ENCODE assay signal across 1 cellular context in the genomic region with DNA sequence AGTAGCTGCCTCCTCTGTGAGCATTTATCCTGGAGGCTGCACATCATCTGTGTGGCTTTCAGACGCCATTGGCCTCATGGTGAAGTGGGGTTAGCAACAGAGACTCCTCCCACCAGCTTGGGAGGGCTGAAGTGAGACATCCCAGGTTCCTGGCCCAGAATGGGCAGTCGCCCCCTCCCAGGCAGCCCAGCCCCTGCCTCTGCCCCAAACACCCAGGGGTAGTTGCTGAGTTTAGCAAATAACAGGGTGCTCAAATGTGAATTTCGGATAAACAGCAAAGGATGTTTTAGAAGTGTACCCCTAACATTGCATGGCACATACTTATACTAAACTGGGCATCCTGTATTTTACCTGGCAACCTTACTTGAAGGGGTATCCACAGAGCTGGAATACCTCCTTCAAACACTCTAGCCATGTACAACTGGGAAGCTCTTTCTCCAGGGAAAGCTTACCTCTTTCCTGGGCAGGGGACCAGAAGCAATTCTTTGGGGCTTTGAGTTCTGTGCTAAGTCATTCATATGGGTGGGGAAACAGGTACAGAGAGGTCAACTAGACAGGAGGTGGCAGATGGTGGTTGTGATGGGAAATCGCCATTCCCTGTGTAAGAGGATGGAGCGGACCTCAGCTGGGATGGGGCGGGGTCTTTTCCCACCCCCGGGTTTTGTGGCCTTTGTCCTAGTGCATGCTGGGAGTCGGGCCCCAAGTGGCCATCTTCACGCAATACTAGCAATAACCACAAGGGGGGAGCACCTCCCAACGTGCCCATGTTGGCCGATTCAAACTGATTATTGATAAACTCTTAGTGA.
TF ChIP-seq lines count a peak whose summit lies in the region.

No MANE protein-coding gene starts in this region.

TF ChIP-seq in K562, 482 proteins besides CTCF, POLR2A, EP300 and RAD21 (continued from another document and continues in another):
- TF ChIP-seq, protein P1, sequence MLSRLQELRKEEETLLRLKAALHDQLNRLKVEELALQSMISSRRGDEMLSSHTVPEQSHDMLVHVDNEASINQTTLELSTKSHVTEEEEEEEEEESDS (CRISPR knock-in tag; IDR thresholded peaks at IDR 0.05), result peak; percentile 42; the same call in 1 of the 2 replicates
- TF ChIP-seq, protein P2, sequence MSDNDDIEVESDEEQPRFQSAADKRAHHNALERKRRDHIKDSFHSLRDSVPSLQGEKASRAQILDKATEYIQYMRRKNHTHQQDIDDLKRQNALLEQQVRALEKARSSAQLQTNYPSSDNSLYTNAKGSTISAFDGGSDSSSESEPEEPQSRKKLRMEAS (CRISPR knock-in tag; IDR thresholded peaks at IDR 0.05), result no peak
- TF ChIP-seq ZBED1 (IDR thresholded peaks at IDR 0.05) (peak; percentile 90), ZBTB7A (IDR thresholded peaks at IDR 0.05; ENCODE audit: borderline replicate concordance, control insufficient read depth, low read depth, low read length) (peak; percentile 90), POLR2B (IDR thresholded peaks at IDR 0.05; ENCODE audit: low read depth, partially characterized antibody) (peak; percentile 51), MTA3 (IDR thresholded peaks at IDR 0.05; ENCODE audit: borderline replicate concordance) (no peak), KHSRP (IDR thresholded peaks at IDR 0.05) (no peak), NR2C2 (CRISPR knock-in tag; IDR thresholded peaks at IDR 0.05) (no peak), NR2C2 (tag; IDR thresholded peaks at IDR 0.05) (0 out of 2 replicates have a peak, but pooled peaks have one; percentile 23), MCM7 (IDR thresholded peaks at IDR 0.05) (no peak), ZNF436 (CRISPR knock-in tag; IDR thresholded peaks at IDR 0.05) (peak; percentile 54; the same call in 1 of the 2 replicates), ZNF143 (CRISPR knock-in tag; IDR thresholded peaks at IDR 0.05) (peak; percentile 77), ZNF717 (CRISPR knock-in tag; IDR thresholded peaks at IDR 0.05) (peak; percentile 85; the same call in 1 of the 2 replicates), MCM3 (IDR thresholded peaks at IDR 0.05) (no peak), NFYB (IDR thresholded peaks at IDR 0.05; ENCODE audit: extremely low read depth, insufficient read length) (no peak), GABPB2 (CRISPR knock-in tag; conservative IDR thresholded peaks at IDR 0.05) (0 out of 2 replicates have a peak, but pooled peaks have one; percentile 35), ZNF274 (IDR thresholded peaks at IDR 0.05; ENCODE audit: borderline replicate concordance, low read depth, low read length) (no peak), ZC3H8 (IDR thresholded peaks at IDR 0.05) (peak; percentile 89; the same call in 1 of the 2 replicates), TBP (optimal IDR thresholded peaks at IDR 0.05; ENCODE audit: low read depth, low read length) (peak; percentile 81), YY1 (IDR thresholded peaks at IDR 0.05; ENCODE audit: borderline replicate concordance in 1 of 3, control insufficient read depth in 1 of 3, extremely low read depth in 1 of 3, insufficient read depth in 3 of 3, insufficient read length in 1 of 3, insufficient replicate concordance in 2 of 3, low read depth in 1 of 3, low read length in 2 of 3) (peak in 2 of 3 experiments; percentile 53 to 86), BACH1 (tag; IDR thresholded peaks at IDR 0.05) (no peak), SMARCB1 (IDR thresholded peaks at IDR 0.05; ENCODE audit: insufficient read length, low read depth) (no peak), BCOR (IDR thresholded peaks at IDR 0.05) (no peak), CHD4 (IDR thresholded peaks at IDR 0.05; ENCODE audit: insufficient read depth, insufficient replicate concordance, low read depth, low read length, poor library complexity, severe bottlenecking) (no peak), XRCC5 (IDR thresholded peaks at IDR 0.05; ENCODE audit: low read depth, low read length) (peak; percentile 72; the same call in 1 of the 2 replicates), ZNF644 (tag; IDR thresholded peaks at IDR 0.05; ENCODE audit: low read depth) (no peak), CBX8 (IDR thresholded peaks at IDR 0.05; ENCODE audit: borderline replicate concordance, extremely low read depth, low read depth, low read length, poor library complexity, severe bottlenecking) (no peak), HNRNPLL (IDR thresholded peaks at IDR 0.05; ENCODE audit: low read depth, low read length, poor library complexity, severe bottlenecking) (no peak), RBBP5 (IDR thresholded peaks at IDR 0.05; ENCODE audit: borderline replicate concordance, insufficient read depth, low read length, poor library complexity, severe bottlenecking) (no peak), CSDE1 (IDR thresholded peaks at IDR 0.05) (no peak), SOX6 (IDR thresholded peaks at IDR 0.05) (no peak)
- TF ChIP-seq, protein P3, sequence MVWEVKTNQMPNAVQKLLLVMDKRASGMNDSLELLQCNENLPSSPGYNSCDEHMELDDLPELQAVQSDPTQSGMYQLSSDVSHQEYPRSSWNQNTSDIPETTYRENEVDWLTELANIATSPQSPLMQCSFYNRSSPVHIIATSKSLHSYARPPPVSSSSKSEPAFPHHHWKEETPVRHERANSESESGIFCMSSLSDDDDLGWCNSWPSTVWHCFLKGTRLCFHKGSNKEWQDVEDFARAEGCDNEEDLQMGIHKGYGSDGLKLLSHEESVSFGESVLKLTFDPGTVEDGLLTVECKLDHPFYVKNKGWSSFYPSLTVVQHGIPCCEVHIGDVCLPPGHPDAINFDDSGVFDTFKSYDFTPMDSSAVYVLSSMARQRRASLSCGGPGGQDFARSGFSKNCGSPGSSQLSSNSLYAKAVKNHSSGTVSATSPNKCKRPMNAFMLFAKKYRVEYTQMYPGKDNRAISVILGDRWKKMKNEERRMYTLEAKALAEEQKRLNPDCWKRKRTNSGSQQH (CRISPR knock-in tag; IDR thresholded peaks at IDR 0.05), result peak; percentile 95
- TF ChIP-seq, protein P4, sequence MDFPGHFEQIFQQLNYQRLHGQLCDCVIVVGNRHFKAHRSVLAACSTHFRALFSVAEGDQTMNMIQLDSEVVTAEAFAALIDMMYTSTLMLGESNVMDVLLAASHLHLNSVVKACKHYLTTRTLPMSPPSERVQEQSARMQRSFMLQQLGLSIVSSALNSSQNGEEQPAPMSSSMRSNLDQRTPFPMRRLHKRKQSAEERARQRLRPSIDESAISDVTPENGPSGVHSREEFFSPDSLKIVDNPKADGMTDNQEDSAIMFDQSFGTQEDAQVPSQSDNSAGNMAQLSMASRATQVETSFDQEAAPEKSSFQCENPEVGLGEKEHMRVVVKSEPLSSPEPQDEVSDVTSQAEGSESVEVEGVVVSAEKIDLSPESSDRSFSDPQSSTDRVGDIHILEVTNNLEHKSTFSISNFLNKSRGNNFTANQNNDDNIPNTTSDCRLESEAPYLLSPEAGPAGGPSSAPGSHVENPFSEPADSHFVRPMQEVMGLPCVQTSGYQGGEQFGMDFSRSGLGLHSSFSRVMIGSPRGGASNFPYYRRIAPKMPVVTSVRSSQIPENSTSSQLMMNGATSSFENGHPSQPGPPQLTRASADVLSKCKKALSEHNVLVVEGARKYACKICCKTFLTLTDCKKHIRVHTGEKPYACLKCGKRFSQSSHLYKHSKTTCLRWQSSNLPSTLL (IDR thresholded peaks at IDR 0.05), result no peak
- TF ChIP-seq, protein P5, sequence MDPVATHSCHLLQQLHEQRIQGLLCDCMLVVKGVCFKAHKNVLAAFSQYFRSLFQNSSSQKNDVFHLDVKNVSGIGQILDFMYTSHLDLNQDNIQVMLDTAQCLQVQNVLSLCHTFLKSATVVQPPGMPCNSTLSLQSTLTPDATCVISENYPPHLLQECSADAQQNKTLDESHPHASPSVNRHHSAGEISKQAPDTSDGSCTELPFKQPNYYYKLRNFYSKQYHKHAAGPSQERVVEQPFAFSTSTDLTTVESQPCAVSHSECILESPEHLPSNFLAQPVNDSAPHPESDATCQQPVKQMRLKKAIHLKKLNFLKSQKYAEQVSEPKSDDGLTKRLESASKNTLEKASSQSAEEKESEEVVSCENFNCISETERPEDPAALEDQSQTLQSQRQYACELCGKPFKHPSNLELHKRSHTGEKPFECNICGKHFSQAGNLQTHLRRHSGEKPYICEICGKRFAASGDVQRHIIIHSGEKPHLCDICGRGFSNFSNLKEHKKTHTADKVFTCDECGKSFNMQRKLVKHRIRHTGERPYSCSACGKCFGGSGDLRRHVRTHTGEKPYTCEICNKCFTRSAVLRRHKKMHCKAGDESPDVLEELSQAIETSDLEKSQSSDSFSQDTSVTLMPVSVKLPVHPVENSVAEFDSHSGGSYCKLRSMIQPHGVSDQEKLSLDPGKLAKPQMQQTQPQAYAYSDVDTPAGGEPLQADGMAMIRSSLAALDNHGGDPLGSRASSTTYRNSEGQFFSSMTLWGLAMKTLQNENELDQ (CRISPR knock-in tag; IDR thresholded peaks at IDR 0.05; ENCODE audit: borderline replicate concordance), result no peak
- TF ChIP-seq, protein P6, sequence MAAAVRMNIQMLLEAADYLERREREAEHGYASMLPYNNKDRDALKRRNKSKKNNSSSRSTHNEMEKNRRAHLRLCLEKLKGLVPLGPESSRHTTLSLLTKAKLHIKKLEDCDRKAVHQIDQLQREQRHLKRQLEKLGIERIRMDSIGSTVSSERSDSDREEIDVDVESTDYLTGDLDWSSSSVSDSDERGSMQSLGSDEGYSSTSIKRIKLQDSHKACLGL (CRISPR knock-in tag; IDR thresholded peaks at IDR 0.05; ENCODE audit: borderline replicate concordance, poor library complexity, severe bottlenecking), result no peak
- TF ChIP-seq, protein P7, sequence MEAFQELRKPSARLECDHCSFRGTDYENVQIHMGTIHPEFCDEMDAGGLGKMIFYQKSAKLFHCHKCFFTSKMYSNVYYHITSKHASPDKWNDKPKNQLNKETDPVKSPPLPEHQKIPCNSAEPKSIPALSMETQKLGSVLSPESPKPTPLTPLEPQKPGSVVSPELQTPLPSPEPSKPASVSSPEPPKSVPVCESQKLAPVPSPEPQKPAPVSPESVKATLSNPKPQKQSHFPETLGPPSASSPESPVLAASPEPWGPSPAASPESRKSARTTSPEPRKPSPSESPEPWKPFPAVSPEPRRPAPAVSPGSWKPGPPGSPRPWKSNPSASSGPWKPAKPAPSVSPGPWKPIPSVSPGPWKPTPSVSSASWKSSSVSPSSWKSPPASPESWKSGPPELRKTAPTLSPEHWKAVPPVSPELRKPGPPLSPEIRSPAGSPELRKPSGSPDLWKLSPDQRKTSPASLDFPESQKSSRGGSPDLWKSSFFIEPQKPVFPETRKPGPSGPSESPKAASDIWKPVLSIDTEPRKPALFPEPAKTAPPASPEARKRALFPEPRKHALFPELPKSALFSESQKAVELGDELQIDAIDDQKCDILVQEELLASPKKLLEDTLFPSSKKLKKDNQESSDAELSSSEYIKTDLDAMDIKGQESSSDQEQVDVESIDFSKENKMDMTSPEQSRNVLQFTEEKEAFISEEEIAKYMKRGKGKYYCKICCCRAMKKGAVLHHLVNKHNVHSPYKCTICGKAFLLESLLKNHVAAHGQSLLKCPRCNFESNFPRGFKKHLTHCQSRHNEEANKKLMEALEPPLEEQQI (IDR thresholded peaks at IDR 0.05), result no peak
- TF ChIP-seq, protein P8, sequence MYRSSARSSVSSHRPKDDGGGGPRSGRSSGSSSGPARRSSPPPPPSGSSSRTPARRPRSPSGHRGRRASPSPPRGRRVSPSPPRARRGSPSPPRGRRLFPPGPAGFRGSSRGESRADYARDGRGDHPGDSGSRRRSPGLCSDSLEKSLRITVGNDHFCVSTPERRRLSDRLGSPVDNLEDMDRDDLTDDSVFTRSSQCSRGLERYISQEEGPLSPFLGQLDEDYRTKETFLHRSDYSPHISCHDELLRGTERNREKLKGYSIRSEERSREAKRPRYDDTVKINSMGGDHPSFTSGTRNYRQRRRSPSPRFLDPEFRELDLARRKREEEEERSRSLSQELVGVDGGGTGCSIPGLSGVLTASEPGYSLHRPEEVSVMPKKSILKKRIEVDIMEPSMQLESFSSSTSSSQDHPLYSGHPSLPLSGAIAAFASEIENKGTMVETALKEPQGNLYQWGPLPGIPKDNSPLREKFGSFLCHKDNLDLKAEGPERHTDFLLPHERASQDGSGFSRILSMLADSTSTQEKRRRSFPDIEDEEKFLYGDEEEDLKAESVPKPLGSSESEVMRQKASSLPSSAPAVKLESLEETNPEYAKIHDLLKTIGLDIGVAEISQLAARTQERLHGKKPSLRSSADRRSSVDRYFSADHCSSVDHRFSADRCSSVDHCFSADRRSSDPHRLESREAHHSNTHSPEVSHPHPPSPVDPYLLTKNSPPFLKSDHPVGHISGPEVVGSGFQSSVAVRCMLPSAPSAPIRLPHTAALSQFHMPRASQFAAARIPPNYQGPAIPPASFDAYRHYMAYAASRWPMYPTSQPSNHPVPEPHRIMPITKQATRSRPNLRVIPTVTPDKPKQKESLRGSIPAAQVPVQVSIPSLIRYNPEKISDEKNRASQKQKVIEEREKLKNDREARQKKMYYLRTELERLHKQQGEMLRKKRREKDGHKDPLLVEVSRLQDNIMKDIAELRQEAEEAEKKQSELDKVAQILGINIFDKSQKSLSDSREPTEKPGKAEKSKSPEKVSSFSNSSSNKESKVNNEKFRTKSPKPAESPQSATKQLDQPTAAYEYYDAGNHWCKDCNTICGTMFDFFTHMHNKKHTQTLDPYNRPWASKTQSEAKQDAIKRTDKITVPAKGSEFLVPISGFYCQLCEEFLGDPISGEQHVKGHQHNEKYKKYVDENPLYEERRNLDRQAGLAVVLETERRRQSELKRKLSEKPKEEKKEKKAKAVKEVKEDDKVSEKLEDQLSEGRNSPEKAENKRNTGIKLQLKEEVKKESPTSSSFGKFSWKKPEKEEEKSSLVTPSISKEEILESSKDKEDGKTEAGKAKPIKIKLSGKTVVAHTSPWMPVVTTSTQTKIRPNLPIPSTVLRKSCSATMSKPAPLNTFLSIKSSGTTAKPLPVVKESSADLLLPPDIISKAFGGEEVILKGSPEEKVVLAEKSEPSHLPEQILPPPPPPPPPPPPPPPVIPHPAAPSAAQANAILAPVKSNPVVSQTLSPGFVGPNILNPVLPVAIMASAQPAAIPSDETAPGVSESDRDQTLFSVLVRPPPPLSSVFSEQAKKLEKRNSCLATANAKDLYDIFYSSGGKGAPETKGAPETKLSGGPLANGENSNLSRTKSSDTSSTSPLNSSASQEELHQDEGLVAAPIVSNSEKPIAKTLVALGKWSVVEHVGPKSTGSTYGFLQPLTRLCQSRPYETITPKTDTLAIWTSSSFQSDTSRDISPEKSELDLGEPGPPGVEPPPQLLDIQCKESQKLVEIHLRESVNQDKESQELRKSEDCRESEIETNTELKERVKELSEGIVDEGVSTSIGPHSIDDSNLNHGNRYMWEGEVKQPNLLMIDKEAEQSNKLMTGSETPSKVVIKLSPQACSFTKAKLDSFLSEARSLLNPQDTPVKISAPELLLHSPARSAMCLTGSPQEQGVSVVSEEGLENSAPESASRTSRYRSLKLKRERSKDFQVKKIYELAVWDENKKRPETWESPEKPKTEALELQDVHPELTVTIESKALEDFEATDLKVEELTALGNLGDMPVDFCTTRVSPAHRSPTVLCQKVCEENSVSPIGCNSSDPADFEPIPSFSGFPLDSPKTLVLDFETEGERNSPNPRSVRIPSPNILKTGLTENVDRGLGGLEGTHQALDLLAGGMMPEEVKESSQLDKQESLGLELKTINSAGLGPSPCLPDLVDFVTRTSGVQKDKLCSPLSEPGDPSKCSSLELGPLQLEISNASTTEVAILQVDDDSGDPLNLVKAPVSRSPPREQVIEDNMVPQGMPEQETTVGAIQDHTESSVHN (IDR thresholded peaks at IDR 0.05; ENCODE audit: borderline replicate concordance in 1 of 2, low read depth in 1 of 2), result no peak
- TF ChIP-seq, protein P9, sequence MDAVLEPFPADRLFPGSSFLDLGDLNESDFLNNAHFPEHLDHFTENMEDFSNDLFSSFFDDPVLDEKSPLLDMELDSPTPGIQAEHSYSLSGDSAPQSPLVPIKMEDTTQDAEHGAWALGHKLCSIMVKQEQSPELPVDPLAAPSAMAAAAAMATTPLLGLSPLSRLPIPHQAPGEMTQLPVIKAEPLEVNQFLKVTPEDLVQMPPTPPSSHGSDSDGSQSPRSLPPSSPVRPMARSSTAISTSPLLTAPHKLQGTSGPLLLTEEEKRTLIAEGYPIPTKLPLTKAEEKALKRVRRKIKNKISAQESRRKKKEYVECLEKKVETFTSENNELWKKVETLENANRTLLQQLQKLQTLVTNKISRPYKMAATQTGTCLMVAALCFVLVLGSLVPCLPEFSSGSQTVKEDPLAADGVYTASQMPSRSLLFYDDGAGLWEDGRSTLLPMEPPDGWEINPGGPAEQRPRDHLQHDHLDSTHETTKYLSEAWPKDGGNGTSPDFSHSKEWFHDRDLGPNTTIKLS (IDR thresholded peaks at IDR 0.05; ENCODE audit: borderline replicate concordance, low read depth), result no peak
